In genomic region chr15:74291101-74292071, GRCh38 we compare ENCODE assay signal across 1 cellular context.
TF ChIP-seq lines count a peak whose summit lies in the region.

No MANE protein-coding gene starts in this region.

TF ChIP-seq in HepG2, 621 proteins besides CTCF, POLR2A, EP300 and RAD21 (continued from another document and continues in another):
- TF ChIP-seq ZNF772 (CRISPR knock-in tag; IDR thresholded peaks at IDR 0.05): peak; percentile 28; the same call in 1 of the 2 replicates
- peak; percentile 85; the same call in 1 of the 2 replicates for TF ChIP-seq ZNF558 (CRISPR knock-in tag; IDR thresholded peaks at IDR 0.05; ENCODE audit: borderline replicate concordance)
- no peak for TF ChIP-seq ZKSCAN1 (IDR thresholded peaks at IDR 0.05; ENCODE audit: low read length)
- 0 out of 2 replicates have a peak, but pooled peaks have one; percentile 43 for TF ChIP-seq ZNF644 (CRISPR knock-in tag; IDR thresholded peaks at IDR 0.05; ENCODE audit: low read depth)
- TF ChIP-seq IRX3 (CRISPR knock-in tag; IDR thresholded peaks at IDR 0.05; ENCODE audit: borderline replicate concordance, low read depth): peak; percentile 76; the same call in 1 of the 2 replicates
- TF ChIP-seq ZSCAN25 (CRISPR knock-in tag; IDR thresholded peaks at IDR 0.05): peak; percentile 70; the same call in 1 of the 2 replicates
- no peak for TF ChIP-seq ZBTB40 (IDR thresholded peaks at IDR 0.05)
- peak; percentile 50; the same call in 1 of the 2 replicates for TF ChIP-seq ZBTB40 (CRISPR knock-in tag; IDR thresholded peaks at IDR 0.05)
- TF ChIP-seq ZNF329 (CRISPR knock-in tag; IDR thresholded peaks at IDR 0.05; ENCODE audit: low read depth): 0 out of 2 replicates have a peak, but pooled peaks have one; percentile 43
- TF ChIP-seq TGIF2 (CRISPR knock-in tag; IDR thresholded peaks at IDR 0.05): peak; percentile 77; the same call in 1 of the 2 replicates
- TF ChIP-seq ZNF333 (CRISPR knock-in tag; IDR thresholded peaks at IDR 0.05; ENCODE audit: borderline replicate concordance): peak; percentile 37; the same call in 1 of the 2 replicates
- TF ChIP-seq, protein P1, sequence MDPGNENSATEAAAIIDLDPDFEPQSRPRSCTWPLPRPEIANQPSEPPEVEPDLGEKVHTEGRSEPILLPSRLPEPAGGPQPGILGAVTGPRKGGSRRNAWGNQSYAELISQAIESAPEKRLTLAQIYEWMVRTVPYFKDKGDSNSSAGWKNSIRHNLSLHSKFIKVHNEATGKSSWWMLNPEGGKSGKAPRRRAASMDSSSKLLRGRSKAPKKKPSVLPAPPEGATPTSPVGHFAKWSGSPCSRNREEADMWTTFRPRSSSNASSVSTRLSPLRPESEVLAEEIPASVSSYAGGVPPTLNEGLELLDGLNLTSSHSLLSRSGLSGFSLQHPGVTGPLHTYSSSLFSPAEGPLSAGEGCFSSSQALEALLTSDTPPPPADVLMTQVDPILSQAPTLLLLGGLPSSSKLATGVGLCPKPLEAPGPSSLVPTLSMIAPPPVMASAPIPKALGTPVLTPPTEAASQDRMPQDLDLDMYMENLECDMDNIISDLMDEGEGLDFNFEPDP (CRISPR knock-in tag; conservative IDR thresholded peaks at IDR 0.05): 0 out of 2 replicates have a peak, but pooled peaks have one; percentile 67
- TF ChIP-seq TFE3 (CRISPR knock-in tag; IDR thresholded peaks at IDR 0.05): peak; percentile 86
- no peak for TF ChIP-seq CBX2 (IDR thresholded peaks at IDR 0.05; ENCODE audit: low read depth, low read length)
- TF ChIP-seq CBX2 (CRISPR knock-in tag; IDR thresholded peaks at IDR 0.05; ENCODE audit: low read depth): no peak
- TF ChIP-seq ETV5 (CRISPR knock-in tag; IDR thresholded peaks at IDR 0.05; ENCODE audit: borderline replicate concordance): peak; percentile 77
- 0 out of 2 replicates have a peak, but pooled peaks have one; percentile 77 for TF ChIP-seq CENPT (CRISPR knock-in tag; IDR thresholded peaks at IDR 0.05; ENCODE audit: low read depth)
- peak; percentile 55; the same call in 1 of the 2 replicates for TF ChIP-seq NFKBIZ (CRISPR knock-in tag; IDR thresholded peaks at IDR 0.05)
- peak; percentile 81 for TF ChIP-seq ZNF142 (CRISPR knock-in tag; IDR thresholded peaks at IDR 0.05)
- TF ChIP-seq ZNF264 (CRISPR knock-in tag; IDR thresholded peaks at IDR 0.05): peak; percentile 82
- TF ChIP-seq GATAD1 (CRISPR knock-in tag; IDR thresholded peaks at IDR 0.05): peak; percentile 56; the same call in 1 of the 2 replicates
- no peak for TF ChIP-seq SMC3 (IDR thresholded peaks at IDR 0.05; ENCODE audit: low read length)
- peak; percentile 44; the same call in 1 of the 2 replicates for TF ChIP-seq SIX1 (CRISPR knock-in tag; IDR thresholded peaks at IDR 0.05; ENCODE audit: borderline replicate concordance)
- TF ChIP-seq ZNF550 (CRISPR knock-in tag; IDR thresholded peaks at IDR 0.05; ENCODE audit: borderline replicate concordance): no peak
- peak; percentile 75; the same call in 1 of the 2 replicates for TF ChIP-seq GPN1 (CRISPR knock-in tag; IDR thresholded peaks at IDR 0.05; ENCODE audit: borderline replicate concordance)
- peak; percentile 91 for TF ChIP-seq ZBTB43 (CRISPR knock-in tag; conservative IDR thresholded peaks at IDR 0.05)
- TF ChIP-seq, protein P2, sequence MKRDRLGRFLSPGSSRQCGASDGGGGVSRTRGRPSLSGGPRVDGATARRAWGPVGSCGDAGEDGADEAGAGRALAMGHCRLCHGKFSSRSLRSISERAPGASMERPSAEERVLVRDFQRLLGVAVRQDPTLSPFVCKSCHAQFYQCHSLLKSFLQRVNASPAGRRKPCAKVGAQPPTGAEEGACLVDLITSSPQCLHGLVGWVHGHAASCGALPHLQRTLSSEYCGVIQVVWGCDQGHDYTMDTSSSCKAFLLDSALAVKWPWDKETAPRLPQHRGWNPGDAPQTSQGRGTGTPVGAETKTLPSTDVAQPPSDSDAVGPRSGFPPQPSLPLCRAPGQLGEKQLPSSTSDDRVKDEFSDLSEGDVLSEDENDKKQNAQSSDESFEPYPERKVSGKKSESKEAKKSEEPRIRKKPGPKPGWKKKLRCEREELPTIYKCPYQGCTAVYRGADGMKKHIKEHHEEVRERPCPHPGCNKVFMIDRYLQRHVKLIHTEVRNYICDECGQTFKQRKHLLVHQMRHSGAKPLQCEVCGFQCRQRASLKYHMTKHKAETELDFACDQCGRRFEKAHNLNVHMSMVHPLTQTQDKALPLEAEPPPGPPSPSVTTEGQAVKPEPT (CRISPR knock-in tag; IDR thresholded peaks at IDR 0.05; ENCODE audit: low read depth): no peak
- TF ChIP-seq, protein P3, sequence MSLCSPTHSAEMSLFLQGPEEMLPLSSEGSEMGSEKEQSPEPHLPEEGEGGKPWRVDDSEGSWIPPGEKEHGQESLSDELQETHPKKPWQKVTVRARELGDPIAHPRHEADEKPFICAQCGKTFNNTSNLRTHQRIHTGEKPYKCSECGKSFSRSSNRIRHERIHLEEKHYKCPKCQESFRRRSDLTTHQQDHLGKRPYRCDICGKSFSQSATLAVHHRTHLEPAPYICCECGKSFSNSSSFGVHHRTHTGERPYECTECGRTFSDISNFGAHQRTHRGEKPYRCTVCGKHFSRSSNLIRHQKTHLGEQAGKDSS (CRISPR knock-in tag; IDR thresholded peaks at IDR 0.05; ENCODE audit: borderline replicate concordance, low read depth): no peak; the same call in 1 of the 2 replicates
- peak; percentile 33; the same call in 1 of the 2 replicates for TF ChIP-seq TBX2 (CRISPR knock-in tag; IDR thresholded peaks at IDR 0.05; ENCODE audit: borderline replicate concordance)
- no peak for TF ChIP-seq ZBTB14 (CRISPR knock-in tag; IDR thresholded peaks at IDR 0.05)
